Comparison of ENCODE assay signal across 16 cellular contexts in genomic region chr17:78141437-78142112, GRCh38. TPM values are rescaled to one million over a fixed set of nuclear protein-coding genes. Genes with fewer than 3 reads are reported as not detected.
A peak's percentile ranks its signal among the peaks of the same experiment; 100 is the strongest.
DNase-seq lines count a peak whose midpoint lies in the region; ATAC-seq, FAIRE-seq and TF ChIP-seq lines count a peak whose summit lies in the region.
"Had no signal": no experiment of that assay in that cellular context is flagged by ENCODE, and none has a peak within 500 bp of the region (broad histone marks: within the 10 kb centered on the region; RNA-seq: fewer than 3 reads in every experiment).

No MANE protein-coding gene starts in this region.

- 93% methylated on average over 20 of the region's 20 CpGs; no CpG with 5 or more reads in 1 of the 2 experiments for WGBS in H1 (ENCODE audit: extremely low coverage in 1 of 2, insufficient coverage in 1 of 2, insufficient read length in 1 of 2, insufficient replicate concordance in 2 of 2, low coverage in 1 of 2, low lambda C conversion rate in 2 of 2, missing lambda C conversion rate in 1 of 2), 2 experiments

- no peak overlapping the region; a peak in 1 of 4 replicates for H3K4me2 ChIP-seq in H1 (ENCODE audit: insufficient read depth in 1 of 2, low read depth in 2 of 2, low read length in 2 of 2)

- no peaks in the 10 kb centered on the region for H3K36me3 ChIP-seq in H1 (ENCODE audit: control insufficient read depth in 2 of 4, insufficient read depth in 4 of 4, low read length in 3 of 4)
- H3K36me3 ChIP-seq: gastrocnemius medialis had no signal

- TF ChIP-seq EP300 in H1 (IDR thresholded peaks at IDR 0.05; ENCODE audit: borderline replicate concordance in 1 of 2, low read depth in 2 of 2, low read length in 2 of 2) = no peak

- POLR2A ChIA-PET in activated CD8-positive, alpha-beta T cell treated with anti-CD3 and anti-CD28 coated beads, Interleukin-2, amount 10 ng/mL, durations not matched to agents 7 days and 5 days (lab: Charles Lee) = interaction anchor here (0.7 to 11.6 kb wide), 7 partner anchors 9 to 35 kb away, joined by 3 to 182 read pairs (median 3); partner anchors contain the start of genes TMC6 and TMC8
- POLR2A ChIA-PET in activated CD8-positive, alpha-beta T cell treated with anti-CD3 and anti-CD28 coated beads for 36 hours (lab: Charles Lee) = interaction anchor here (0.6 to 19.2 kb wide), 11 partner anchors 11 to 41 kb away, joined by 3 to 335 read pairs (median 4); partner anchors contain the start of genes SYNGR2, TMC6 and TMC8
- POLR2A ChIA-PET in H1 (lab: Charles Lee; ENCODE audit: partially characterized antibody) = interaction anchor here (0.9 to 6.2 kb wide), 7 partner anchors 11 to 84 kb away, joined by 3 to 40 read pairs (median 4); partner anchors contain the start of genes AFMID and TK1

- H3K18ac ChIP-seq in H1 (ENCODE audit: extremely low read depth, low read length) = no peak overlapping the region

- intact Hi-C loops in activated CD8-positive, alpha-beta T cell treated with anti-CD3 and anti-CD28 coated beads for 36 hours (cut with micrococcal nuclease) = loop anchor here (2.0 kb wide), 1 partner anchor 21 kb away; no protein-coding TSS in a partner anchor

- no peak for TF ChIP-seq RAD21 in H1 (IDR thresholded peaks at IDR 0.05 in 1 of 2, conservative IDR thresholded peaks at IDR 0.05 in 1 of 2; ENCODE audit: low read depth in 2 of 2, low read length in 2 of 2)

- H3K27me3 ChIP-seq in H1 (replicated peaks in 1 of 4; ENCODE audit: control insufficient read depth in 3 of 4, extremely low read depth in 1 of 4, insufficient read depth in 3 of 4, low read length in 3 of 4) = 0 out of 7 replicates have a peak, but pooled peaks cover 0 to 2% (median 0%) of the 10 kb centered on the region in 4 experiments
- H3K27me3 ChIP-seq: gastrocnemius medialis had no signal

- no peak overlapping the region for H3K27ac ChIP-seq in H1 (ENCODE audit: low read depth, low read length)
- H3K27ac ChIP-seq: 22Rv1 had no signal

- peaks cover 48% of the 10 kb centered on the region for H3K36me3 Mint-ChIP-seq in activated CD8-positive, alpha-beta T cell treated with anti-CD3 and anti-CD28 coated beads, Interleukin-2, amount 10 ng/mL, durations not matched to agents 7 days and 5 days (ENCODE audit: low read depth)
- H3K36me3 Mint-ChIP-seq in activated CD8-positive, alpha-beta T cell treated with anti-CD3 and anti-CD28 coated beads for 36 hours (ENCODE audit: low read depth) = peaks cover 38% of the 10 kb centered on the region
- H3K36me3 Mint-ChIP-seq in stimulated activated effector memory CD8-positive, alpha-beta T cell treated with anti-CD3 and anti-CD28 coated beads, Interleukin-12 subunit alpha, Interleukin-12 subunit beta, amount 100 ng/mL, for 72 hours = peaks cover 86% of the 10 kb centered on the region

- no peak overlapping the region for H3K56ac ChIP-seq in H1 (replicated peaks; ENCODE audit: insufficient read length, low read depth, low read length)

- H2BK20ac ChIP-seq in H1 (ENCODE audit: low read length) = no peak overlapping the region

- H3K4me3 Mint-ChIP-seq in activated CD8-positive, alpha-beta T cell treated with anti-CD3 and anti-CD28 coated beads, Interleukin-2, amount 10 ng/mL, durations not matched to agents 7 days and 5 days = no peak overlapping the region
- no peak overlapping the region for H3K4me3 Mint-ChIP-seq in activated CD8-positive, alpha-beta T cell treated with anti-CD3 and anti-CD28 coated beads for 36 hours
- no peak overlapping the region for H3K4me3 Mint-ChIP-seq in stimulated activated effector memory CD8-positive, alpha-beta T cell treated with anti-CD3 and anti-CD28 coated beads, Interleukin-12 subunit alpha, Interleukin-12 subunit beta, amount 100 ng/mL, for 72 hours
- H3K4me3 Mint-ChIP-seq: neural crest cell had no signal

- no peaks in the 10 kb centered on the region for H3K79me1 ChIP-seq in H1 (ENCODE audit: low read depth, low read length)

- H2BK15ac ChIP-seq in H1 (ENCODE audit: low read length) = no peak overlapping the region

- H3K27me3 Mint-ChIP-seq in activated CD8-positive, alpha-beta T cell treated with anti-CD3 and anti-CD28 coated beads, Interleukin-2, amount 10 ng/mL, durations not matched to agents 7 days and 5 days (ENCODE audit: low read depth) = no peaks in the 10 kb centered on the region
- H3K27me3 Mint-ChIP-seq in activated CD8-positive, alpha-beta T cell treated with anti-CD3 and anti-CD28 coated beads for 36 hours = no peaks in the 10 kb centered on the region

- CTCF ChIA-PET in activated CD8-positive, alpha-beta T cell treated with anti-CD3 and anti-CD28 coated beads, Interleukin-2, amount 10 ng/mL, durations not matched to agents 7 days and 5 days (lab: Charles Lee) = interaction anchor here (1.0 to 1.3 kb wide), 2 partner anchors 35 to 50 kb away, joined by 4 to 6 read pairs; no protein-coding TSS in a partner anchor
- CTCF ChIA-PET in activated CD8-positive, alpha-beta T cell treated with anti-CD3 and anti-CD28 coated beads for 36 hours (lab: Charles Lee) = no interaction called here
- CTCF ChIA-PET in H1 (lab: Charles Lee; ENCODE audit: partially characterized antibody) = interaction anchor here (0.6 to 1.8 kb wide), 9 partner anchors 11 to 1558 kb away, joined by 3 to 14 read pairs (median 3); partner anchors contain the start of gene TMC8

- H2BK12ac ChIP-seq in H1 (ENCODE audit: low read depth, low read length) = no peak overlapping the region

- no peak overlapping the region for H3K23ac ChIP-seq in H1 (ENCODE audit: insufficient read length)

- peak overlapping the region; percentile 20 for H3K27ac Mint-ChIP-seq in activated CD8-positive, alpha-beta T cell treated with anti-CD3 and anti-CD28 coated beads, Interleukin-2, amount 10 ng/mL, durations not matched to agents 7 days and 5 days
- no peak overlapping the region for H3K27ac Mint-ChIP-seq in activated CD8-positive, alpha-beta T cell treated with anti-CD3 and anti-CD28 coated beads for 36 hours
- H3K27ac Mint-ChIP-seq in stimulated activated effector memory CD8-positive, alpha-beta T cell treated with anti-CD3 and anti-CD28 coated beads, Interleukin-12 subunit alpha, Interleukin-12 subunit beta, amount 100 ng/mL, for 72 hours = peak overlapping the region; percentile 56

- H4K20me1 ChIP-seq in H1 (replicated peaks in 1 of 2; ENCODE audit: control insufficient read depth in 1 of 2, insufficient read depth in 2 of 2, low read length in 2 of 2) = peaks cover 0 to 3% of the 10 kb centered on the region in 2 experiments

- no peak overlapping the region for H4K5ac ChIP-seq in H1 (ENCODE audit: insufficient read length, low read depth, low read length)

- peak overlapping the region; percentile 46 for H3K4ac ChIP-seq in H1 (replicated peaks; ENCODE audit: insufficient read length, low read depth, low read length)

- no peak overlapping the region for H3K4me3 ChIP-seq in H1 (ENCODE audit: extremely low read depth in 1 of 4, insufficient read depth in 2 of 4, low read depth in 3 of 4, low read length in 4 of 4)

- H4K91ac ChIP-seq in H1 (replicated peaks; ENCODE audit: insufficient read length, low read length) = no peak overlapping the region

- no peak for ATAC-seq in activated CD8-positive, alpha-beta T cell treated with anti-CD3 and anti-CD28 coated beads, Interleukin-2, amount 10 ng/mL, durations not matched to agents 7 days and 5 days
- no peak for ATAC-seq in activated CD8-positive, alpha-beta T cell treated with anti-CD3 and anti-CD28 coated beads for 36 hours
- ATAC-seq in stimulated activated effector memory CD8-positive, alpha-beta T cell treated with anti-CD3 and anti-CD28 coated beads, Interleukin-12 subunit alpha, Interleukin-12 subunit beta, amount 100 ng/mL, for 72 hours = no peak
- no peak for ATAC-seq in HG03108 (IDR thresholded peaks at IDR 0.05; ENCODE audit: unreplicated experiment)

- no peak overlapping the region for H3K14ac ChIP-seq in H1 (ENCODE audit: insufficient read length)

- H2AK5ac ChIP-seq in H1 (ENCODE audit: low read depth, low read length) = no peak overlapping the region

- no peak overlapping the region for H2AFZ ChIP-seq in H1 (ENCODE audit: low read length)

- TF ChIP-seq CTCF in activated CD8-positive, alpha-beta T cell treated with anti-CD3 and anti-CD28 coated beads for 36 hours (IDR thresholded peaks at IDR 0.05) = no peak
- no peak for TF ChIP-seq CTCF in H1 (IDR thresholded peaks at IDR 0.05; ENCODE audit: control extremely low read depth in 1 of 3, insufficient read depth in 1 of 3, low read depth in 1 of 3, low read length in 3 of 3)

- peaks cover 2% of the 10 kb centered on the region; the same call in 1 of the 2 replicates for H3K23me2 ChIP-seq in H1 (ENCODE audit: low read depth, low read length)

- no peaks in the 10 kb centered on the region for H3K9me3 Mint-ChIP-seq in activated CD8-positive, alpha-beta T cell treated with anti-CD3 and anti-CD28 coated beads, Interleukin-2, amount 10 ng/mL, durations not matched to agents 7 days and 5 days (ENCODE audit: insufficient read depth)
- H3K9me3 Mint-ChIP-seq in activated CD8-positive, alpha-beta T cell treated with anti-CD3 and anti-CD28 coated beads for 36 hours = no peaks in the 10 kb centered on the region
- no peaks in the 10 kb centered on the region for H3K9me3 Mint-ChIP-seq in stimulated activated effector memory CD8-positive, alpha-beta T cell treated with anti-CD3 and anti-CD28 coated beads, Interleukin-12 subunit alpha, Interleukin-12 subunit beta, amount 100 ng/mL, for 72 hours

- no peak overlapping the region for H4K8ac ChIP-seq in H1 (ENCODE audit: extremely low read depth, insufficient read depth, low read length)

- H3K9me3 ChIP-seq in H1 (ENCODE audit: insufficient read depth in 2 of 2, low read depth in 1 of 2, low read length in 1 of 2) = no peaks in the 10 kb centered on the region
- H3K9me3 ChIP-seq: gastrocnemius medialis had no signal

- H3K4me1 Mint-ChIP-seq in activated CD8-positive, alpha-beta T cell treated with anti-CD3 and anti-CD28 coated beads, Interleukin-2, amount 10 ng/mL, durations not matched to agents 7 days and 5 days (ENCODE audit: low read depth) = peaks cover 57% of the 10 kb centered on the region
- peaks cover 56% of the 10 kb centered on the region for H3K4me1 Mint-ChIP-seq in activated CD8-positive, alpha-beta T cell treated with anti-CD3 and anti-CD28 coated beads for 36 hours (ENCODE audit: low read depth)
- peaks cover 55% of the 10 kb centered on the region for H3K4me1 Mint-ChIP-seq in stimulated activated effector memory CD8-positive, alpha-beta T cell treated with anti-CD3 and anti-CD28 coated beads, Interleukin-12 subunit alpha, Interleukin-12 subunit beta, amount 100 ng/mL, for 72 hours

- no peak for DNase-seq in activated CD8-positive, alpha-beta T cell treated with anti-CD3 and anti-CD28 coated beads, Interleukin-2, amount 10 ng/mL, durations not matched to agents 7 days and 5 days
- no peak for DNase-seq in activated CD8-positive, alpha-beta T cell treated with anti-CD3 and anti-CD28 coated beads for 36 hours
- DNase-seq in H1 (ENCODE audit: low read depth in 1 of 2, low spot score in 2 of 2) (no peak), NCI-H748 (lab: John Stamatoyannopoulos, UW; ENCODE audit: unreplicated experiment) (no peak)
- DNase-seq in stimulated activated effector memory CD8-positive, alpha-beta T cell treated with anti-CD3 and anti-CD28 coated beads, Interleukin-12 subunit alpha, Interleukin-12 subunit beta, amount 100 ng/mL, for 72 hours (ENCODE audit: low spot score in 2 of 2) = no peak
- DNase-seq: activated CD4-positive, alpha-beta T cell treated with anti-CD3 and anti-CD28 coated beads, Interleukin-2, amount 50 U/mL, for 1 hour; activated naive CD4-positive, alpha-beta T cell treated with anti-CD3 and anti-CD28 coated beads, Interleukin-2, amount 50 U/mL, for 16 hours; gastrocnemius medialis; GOT3; NCI-H1694 treated with DMSO at 0.1 percent for 48 hours had no signal

- no peaks in the 10 kb centered on the region for H3K79me2 ChIP-seq in H1 (ENCODE audit: control insufficient read depth in 1 of 2, insufficient read depth in 2 of 2, low read length in 2 of 2)

- H3K4me1 ChIP-seq in H1 (replicated peaks in 1 of 4; ENCODE audit: control insufficient read depth in 3 of 4, insufficient read depth in 4 of 4, low read length in 3 of 4) = peaks cover 0 to 6% (median 5%) of the 10 kb centered on the region in 4 experiments; a peak in 3 of 7 replicates

- no peak overlapping the region for H3K9ac ChIP-seq in H1 (replicated peaks in 1 of 4; ENCODE audit: extremely low read depth in 1 of 4, low read depth in 3 of 4, low read length in 3 of 4)

- H2BK5ac ChIP-seq in H1 (ENCODE audit: low read depth, low read length) = no peak overlapping the region

- no peak for FAIRE-seq in H1 (lab: Jason Lieb, UNC)
- FAIRE-seq: colon had no signal

- no peak overlapping the region for H2BK120ac ChIP-seq in H1 (replicated peaks; ENCODE audit: low read depth, low read length)

- TF ChIP-seq POLR2A in H1 (IDR thresholded peaks at IDR 0.05; ENCODE audit: control extremely low read depth in 1 of 2, low read depth in 2 of 2, low read length in 2 of 2) = no peak

RNA-seq across cellular contexts. Expression of gene C17orf99, which starts 4.6 kb away (rescaled TPM):
- not detected for total RNA-seq in activated CD8-positive, alpha-beta T cell treated with anti-CD3 and anti-CD28 coated beads, Interleukin-2, amount 10 ng/mL, durations not matched to agents 7 days and 5 days
- total RNA-seq in activated CD8-positive, alpha-beta T cell treated with anti-CD3 and anti-CD28 coated beads for 36 hours = under 1 TPM in 1 of 2 experiments, not detected in 1; 0.51 TPM
- not detected in 2 replicates for total RNA-seq in H1 (2021; fragmentation: NEBNext Ultra II Directional; extraction: Animal tissue kit (Norgen Biotek cat#: 25700))
- polyA plus RNA-seq in H1 (2011; rRNA removed) = not detected in 2 replicates
- polyA plus RNA-seq in H1 (2011; cell fraction: cytosol; rRNA removed) = not detected
- not detected for polyA plus RNA-seq in H1 (2011; cell fraction: nucleus; rRNA removed)
- not detected in 4 replicates for polyA plus RNA-seq in H1 (2012, experiment 1 of 2)
- not detected for polyA plus RNA-seq in H1 (2012, experiment 2 of 2)
- not detected for polyA plus RNA-seq in H1 (2013, experiment 1 of 2)
- not detected for polyA plus RNA-seq in H1 (2013, experiment 2 of 2)
- polyA minus RNA-seq in H1 (2011; rRNA and poly(A)+ RNA removed) = not detected in 2 replicates
- polyA minus RNA-seq in H1 (2011; cell fraction: cytosol; rRNA and poly(A)+ RNA removed) = not detected
- polyA minus RNA-seq in H1 (2011; cell fraction: nucleus; rRNA and poly(A)+ RNA removed) = not detected
- total RNA-seq: gastrocnemius medialis, IMR-90, kidney epithelial cell, neural crest cell had no signal
- polyA plus RNA-seq: IMR-90 had no signal

RNA-seq across cellular contexts. Expression of gene TMC8, which starts 11.0 kb away (rescaled TPM):
- 100 to 1,000 TPM; 258 to 278 TPM for total RNA-seq in activated CD8-positive, alpha-beta T cell treated with anti-CD3 and anti-CD28 coated beads, Interleukin-2, amount 10 ng/mL, durations not matched to agents 7 days and 5 days
- 100 to 1,000 TPM; 182 to 197 TPM for total RNA-seq in activated CD8-positive, alpha-beta T cell treated with anti-CD3 and anti-CD28 coated beads for 36 hours
- 2.0 and 2.8 TPM in 2 replicates for total RNA-seq in H1 (2021; fragmentation: NEBNext Ultra II Directional; extraction: Animal tissue kit (Norgen Biotek cat#: 25700))
- polyA plus RNA-seq in H1 (2011; rRNA removed) = 1.00 and 3.0 TPM in 2 replicates
- 0.83 TPM for polyA plus RNA-seq in H1 (2011; cell fraction: cytosol; rRNA removed)
- polyA plus RNA-seq in H1 (2011; cell fraction: nucleus; rRNA removed) = 5.4 TPM
- 1.2 to 3.1 TPM (median 1.6 TPM) in 4 replicates for polyA plus RNA-seq in H1 (2012, experiment 1 of 2)
- 0.49 TPM for polyA plus RNA-seq in H1 (2012, experiment 2 of 2)
- 2.3 TPM for polyA plus RNA-seq in H1 (2013, experiment 1 of 2)
- 2.6 TPM for polyA plus RNA-seq in H1 (2013, experiment 2 of 2)
- 0.83 and 2.0 TPM in 2 replicates for polyA minus RNA-seq in H1 (2011; rRNA and poly(A)+ RNA removed)
- not detected for polyA minus RNA-seq in H1 (2011; cell fraction: cytosol; rRNA and poly(A)+ RNA removed)
- polyA minus RNA-seq in H1 (2011; cell fraction: nucleus; rRNA and poly(A)+ RNA removed) = 2.7 TPM
- total RNA-seq: IMR-90 had no signal
- polyA plus RNA-seq: IMR-90 had no signal

RNA-seq across cellular contexts. Expression of gene TMC6, which starts 13.0 kb away (rescaled TPM):
- total RNA-seq in activated CD8-positive, alpha-beta T cell treated with anti-CD3 and anti-CD28 coated beads, Interleukin-2, amount 10 ng/mL, durations not matched to agents 7 days and 5 days = 100 to 1,000 TPM; 407 to 476 TPM
- 100 to 1,000 TPM; 209 to 213 TPM for total RNA-seq in activated CD8-positive, alpha-beta T cell treated with anti-CD3 and anti-CD28 coated beads for 36 hours
- total RNA-seq in H1 (2021; fragmentation: NEBNext Ultra II Directional; extraction: Animal tissue kit (Norgen Biotek cat#: 25700)) = 73.1 and 77.6 TPM in 2 replicates
- polyA plus RNA-seq in H1 (2011; rRNA removed) = 39.4 and 60.4 TPM in 2 replicates
- 44.5 TPM for polyA plus RNA-seq in H1 (2011; cell fraction: cytosol; rRNA removed)
- 199 TPM for polyA plus RNA-seq in H1 (2011; cell fraction: nucleus; rRNA removed)
- polyA plus RNA-seq in H1 (2012, experiment 1 of 2) = 27.4 to 67.3 TPM (median 60.1 TPM) in 4 replicates
- 36.6 TPM for polyA plus RNA-seq in H1 (2012, experiment 2 of 2)
- polyA plus RNA-seq in H1 (2013, experiment 1 of 2) = 74.5 TPM
- 73.3 TPM for polyA plus RNA-seq in H1 (2013, experiment 2 of 2)
- 17.7 and 21.2 TPM in 2 replicates for polyA minus RNA-seq in H1 (2011; rRNA and poly(A)+ RNA removed)
- polyA minus RNA-seq in H1 (2011; cell fraction: cytosol; rRNA and poly(A)+ RNA removed) = 35.7 TPM
- 49.9 TPM for polyA minus RNA-seq in H1 (2011; cell fraction: nucleus; rRNA and poly(A)+ RNA removed)
- total RNA-seq: IMR-90 had no signal

RNA-seq across cellular contexts. Expression of gene SYNGR2, which starts 26.8 kb away (rescaled TPM):
- total RNA-seq in activated CD8-positive, alpha-beta T cell treated with anti-CD3 and anti-CD28 coated beads, Interleukin-2, amount 10 ng/mL, durations not matched to agents 7 days and 5 days = 10 to 100 TPM; 41.1 to 44.3 TPM
- total RNA-seq in activated CD8-positive, alpha-beta T cell treated with anti-CD3 and anti-CD28 coated beads for 36 hours = 10 to 100 TPM; 92.6 to 95.1 TPM
- 48.4 and 50.0 TPM in 2 replicates for total RNA-seq in H1 (2021; fragmentation: NEBNext Ultra II Directional; extraction: Animal tissue kit (Norgen Biotek cat#: 25700))
- 139 and 209 TPM in 2 replicates for polyA plus RNA-seq in H1 (2011; rRNA removed)
- polyA plus RNA-seq in H1 (2011; cell fraction: cytosol; rRNA removed) = 92.9 TPM
- 102 TPM for polyA plus RNA-seq in H1 (2011; cell fraction: nucleus; rRNA removed)
- polyA plus RNA-seq in H1 (2012, experiment 1 of 2) = 32.5 to 57.4 TPM (median 51.2 TPM) in 4 replicates
- 37.5 TPM for polyA plus RNA-seq in H1 (2012, experiment 2 of 2)
- polyA plus RNA-seq in H1 (2013, experiment 1 of 2) = 42.0 TPM
- polyA plus RNA-seq in H1 (2013, experiment 2 of 2) = 51.5 TPM
- polyA minus RNA-seq in H1 (2011; rRNA and poly(A)+ RNA removed) = 53.5 and 79.1 TPM in 2 replicates
- 28.6 TPM for polyA minus RNA-seq in H1 (2011; cell fraction: cytosol; rRNA and poly(A)+ RNA removed)
- polyA minus RNA-seq in H1 (2011; cell fraction: nucleus; rRNA and poly(A)+ RNA removed) = 27.7 TPM

RNA-seq across cellular contexts. Expression of gene TK1, which starts 45.3 kb away (rescaled TPM):
- 100 to 1,000 TPM; 139 to 142 TPM for total RNA-seq in activated CD8-positive, alpha-beta T cell treated with anti-CD3 and anti-CD28 coated beads, Interleukin-2, amount 10 ng/mL, durations not matched to agents 7 days and 5 days
- 100 to 1,000 TPM; 175 to 179 TPM for total RNA-seq in activated CD8-positive, alpha-beta T cell treated with anti-CD3 and anti-CD28 coated beads for 36 hours
- total RNA-seq in H1 (2021; fragmentation: NEBNext Ultra II Directional; extraction: Animal tissue kit (Norgen Biotek cat#: 25700)) = 66.9 and 76.5 TPM in 2 replicates
- 147 and 170 TPM in 2 replicates for polyA plus RNA-seq in H1 (2011; rRNA removed)
- 150 TPM for polyA plus RNA-seq in H1 (2011; cell fraction: cytosol; rRNA removed)
- polyA plus RNA-seq in H1 (2011; cell fraction: nucleus; rRNA removed) = 168 TPM
- 50.8 to 96.9 TPM (median 88.1 TPM) in 4 replicates for polyA plus RNA-seq in H1 (2012, experiment 1 of 2)
- polyA plus RNA-seq in H1 (2012, experiment 2 of 2) = 148 TPM
- polyA plus RNA-seq in H1 (2013, experiment 1 of 2) = 57.7 TPM
- polyA plus RNA-seq in H1 (2013, experiment 2 of 2) = 54.1 TPM
- polyA minus RNA-seq in H1 (2011; rRNA and poly(A)+ RNA removed) = 110 and 113 TPM in 2 replicates
- polyA minus RNA-seq in H1 (2011; cell fraction: cytosol; rRNA and poly(A)+ RNA removed) = 54.3 TPM
- 42.3 TPM for polyA minus RNA-seq in H1 (2011; cell fraction: nucleus; rRNA and poly(A)+ RNA removed)

Comparison
In these comparisons a context has a peak if more than half of its experiments do, and no peak if none do; other contexts are left out.
1. RNA of gene TMC8, which starts 11.0 kb away (total RNA-seq): 258 to 278 TPM in activated CD8-positive, alpha-beta T cell treated with anti-CD3 and anti-CD28 coated beads, Interleukin-2, amount 10 ng/mL, durations not matched to agents 7 days and 5 days and 182 to 197 TPM in activated CD8-positive, alpha-beta T cell treated with anti-CD3 and anti-CD28 coated beads for 36 hours; 2.0 to 2.8 TPM in H1; every median in the first group is over 10 times any median in the second.